Comparison of ENCODE assay signal across 8 cellular contexts in genomic region chr3:122513386-122514122, GRCh38. TPM values are rescaled to one million over a fixed set of nuclear protein-coding genes. Genes with fewer than 3 reads are reported as not detected.
DNase-seq lines count a peak whose midpoint lies in the region; ATAC-seq and FAIRE-seq lines count a peak whose summit lies in the region.

No MANE protein-coding gene starts in this region.

- no peaks in the 10 kb centered on the region for H3K9me3 Mint-ChIP-seq in activated T-cell treated with anti-CD3 and anti-CD28 coated beads, Interleukin-2, amount 50 U/mL, for 24 hours
- H3K9me3 Mint-ChIP-seq in activated CD4-positive, alpha-beta memory T cell treated with anti-CD3 and anti-CD28 coated beads, Interleukin-2, amount 10 ng/mL, durations not matched to agents 7 days and 5 days = no peaks in the 10 kb centered on the region

- no peaks in the 10 kb centered on the region for H3K27me3 Mint-ChIP-seq in activated T-cell treated with anti-CD3 and anti-CD28 coated beads, Interleukin-2, amount 50 U/mL, for 24 hours
- no peaks in the 10 kb centered on the region for H3K27me3 Mint-ChIP-seq in activated CD4-positive, alpha-beta memory T cell treated with anti-CD3 and anti-CD28 coated beads, Interleukin-2, amount 10 ng/mL, durations not matched to agents 7 days and 5 days

- no peak for FAIRE-seq in urothelium cell line (lab: Jason Lieb, UNC)

- H3K27me3 ChIP-seq in stomach smooth muscle (ENCODE audit: control insufficient read depth in 1 of 2, insufficient read depth in 2 of 2, low read length in 2 of 2) = no peaks in the 10 kb centered on the region

- H3K9ac ChIP-seq in stomach smooth muscle (ENCODE audit: low read length in 2 of 2) = peak overlapping the region; percentile 60 to 83

- POLR2A ChIA-PET in activated CD4-positive, alpha-beta memory T cell treated with anti-CD3 and anti-CD28 coated beads, Interleukin-2, amount 10 ng/mL, durations not matched to agents 7 days and 5 days (lab: Charles Lee) = interaction anchor here (0.6 to 2.5 kb wide), 8 partner anchors 13 to 167 kb away, joined by 3 to 29 read pairs (median 3); partner anchors contain the start of genes DTX3L, FAM162A, MIX23 and PARP14

- H3K27ac Mint-ChIP-seq in activated T-cell treated with anti-CD3 and anti-CD28 coated beads, Interleukin-2, amount 50 U/mL, for 24 hours = peak overlapping the region; percentile 86
- H3K27ac Mint-ChIP-seq in activated CD4-positive, alpha-beta memory T cell treated with anti-CD3 and anti-CD28 coated beads, Interleukin-2, amount 10 ng/mL, durations not matched to agents 7 days and 5 days = peak overlapping the region; percentile 37

- CTCF ChIA-PET in activated CD4-positive, alpha-beta memory T cell treated with anti-CD3 and anti-CD28 coated beads, Interleukin-2, amount 10 ng/mL, durations not matched to agents 7 days and 5 days (lab: Charles Lee) = interaction anchor here (0.9 to 1.1 kb wide), 4 partner anchors 11 to 167 kb away, joined by 3 to 5 read pairs (median 4); partner anchors contain the start of genes PARP14 and WDR5B

- H3K36me3 ChIP-seq in stomach smooth muscle (ENCODE audit: control insufficient read depth in 2 of 2, insufficient read depth in 2 of 2, low read length in 2 of 2) = no peaks in the 10 kb centered on the region

- H3K4me3 ChIP-seq in iPS-18c (ENCODE audit: insufficient read depth, low read depth, low read length) = peak overlapping the region; percentile 78
- peak overlapping the region; percentile 79 to 89 for H3K4me3 ChIP-seq in stomach smooth muscle (ENCODE audit: low read length in 2 of 2)

- peaks cover 45% of the 10 kb centered on the region for H3K4me1 Mint-ChIP-seq in activated T-cell treated with anti-CD3 and anti-CD28 coated beads, Interleukin-2, amount 50 U/mL, for 24 hours (ENCODE audit: low read depth)
- H3K4me1 Mint-ChIP-seq in activated CD4-positive, alpha-beta memory T cell treated with anti-CD3 and anti-CD28 coated beads, Interleukin-2, amount 10 ng/mL, durations not matched to agents 7 days and 5 days = peaks cover 30% of the 10 kb centered on the region

- no peaks in the 10 kb centered on the region for H3K9me3 ChIP-seq in iPS-18c (ENCODE audit: control insufficient read depth, insufficient read depth, low read length)
- H3K9me3 ChIP-seq in stomach smooth muscle (ENCODE audit: control insufficient read depth in 2 of 2, low read length in 2 of 2) = no peaks in the 10 kb centered on the region

- peak overlapping the region; percentile 80 for H3K4me3 Mint-ChIP-seq in activated T-cell treated with anti-CD3 and anti-CD28 coated beads, Interleukin-2, amount 50 U/mL, for 24 hours
- peak overlapping the region; percentile 78 for H3K4me3 Mint-ChIP-seq in activated CD4-positive, alpha-beta memory T cell treated with anti-CD3 and anti-CD28 coated beads, Interleukin-2, amount 10 ng/mL, durations not matched to agents 7 days and 5 days

- ATAC-seq in HG02678 (IDR thresholded peaks at IDR 0.05; ENCODE audit: unreplicated experiment) = no peak

- peaks cover 33% of the 10 kb centered on the region for H3K36me3 Mint-ChIP-seq in activated T-cell treated with anti-CD3 and anti-CD28 coated beads, Interleukin-2, amount 50 U/mL, for 24 hours (ENCODE audit: low read depth)
- peaks cover 10% of the 10 kb centered on the region for H3K36me3 Mint-ChIP-seq in activated CD4-positive, alpha-beta memory T cell treated with anti-CD3 and anti-CD28 coated beads, Interleukin-2, amount 10 ng/mL, durations not matched to agents 7 days and 5 days (ENCODE audit: low read depth)

- peak overlapping the region; percentile 81 for H3K27ac ChIP-seq in stomach smooth muscle (ENCODE audit: low read length)

- peaks cover 3% of the 10 kb centered on the region for H3K4me1 ChIP-seq in stomach smooth muscle (ENCODE audit: control insufficient read depth, insufficient read depth, low read length)

- DNase-seq in activated T-cell treated with anti-CD3 and anti-CD28 coated beads, Interleukin-2, amount 50 U/mL, for 24 hours = no peak
- no peak for DNase-seq in activated T-cell treated with anti-CD3 and anti-CD28 coated beads, Interleukin-2, amount 50 U/mL, for 1 hour
- DNase-seq in activated CD4-positive, alpha-beta memory T cell treated with anti-CD3 and anti-CD28 coated beads, Interleukin-2, amount 10 ng/mL, durations not matched to agents 7 days and 5 days = no peak
- DNase-seq in urothelium cell line (ENCODE audit: low spot score) (no peak), OCI-M1 (lab: John Stamatoyannopoulos, UW) (no peak)

RNA-seq across cellular contexts. Expression of gene KPNA1, which starts 1.2 kb away (rescaled TPM):
- total RNA-seq in activated CD4-positive, alpha-beta memory T cell treated with anti-CD3 and anti-CD28 coated beads, Interleukin-2, amount 10 ng/mL, durations not matched to agents 7 days and 5 days = 10 to 100 TPM; 41.8 to 45.8 TPM

RNA-seq across cellular contexts. Expression of gene PARP9, which starts 50.5 kb away (rescaled TPM):
- 100 to 1,000 TPM; 151 to 157 TPM for total RNA-seq in activated CD4-positive, alpha-beta memory T cell treated with anti-CD3 and anti-CD28 coated beads, Interleukin-2, amount 10 ng/mL, durations not matched to agents 7 days and 5 days

RNA-seq across cellular contexts. Expression of gene DTX3L, which starts 50.6 kb away (rescaled TPM):
- 100 to 1,000 TPM; 135 to 144 TPM for total RNA-seq in activated CD4-positive, alpha-beta memory T cell treated with anti-CD3 and anti-CD28 coated beads, Interleukin-2, amount 10 ng/mL, durations not matched to agents 7 days and 5 days
